8 cellular contexts compared by ENCODE assay signal in the genomic region with DNA sequence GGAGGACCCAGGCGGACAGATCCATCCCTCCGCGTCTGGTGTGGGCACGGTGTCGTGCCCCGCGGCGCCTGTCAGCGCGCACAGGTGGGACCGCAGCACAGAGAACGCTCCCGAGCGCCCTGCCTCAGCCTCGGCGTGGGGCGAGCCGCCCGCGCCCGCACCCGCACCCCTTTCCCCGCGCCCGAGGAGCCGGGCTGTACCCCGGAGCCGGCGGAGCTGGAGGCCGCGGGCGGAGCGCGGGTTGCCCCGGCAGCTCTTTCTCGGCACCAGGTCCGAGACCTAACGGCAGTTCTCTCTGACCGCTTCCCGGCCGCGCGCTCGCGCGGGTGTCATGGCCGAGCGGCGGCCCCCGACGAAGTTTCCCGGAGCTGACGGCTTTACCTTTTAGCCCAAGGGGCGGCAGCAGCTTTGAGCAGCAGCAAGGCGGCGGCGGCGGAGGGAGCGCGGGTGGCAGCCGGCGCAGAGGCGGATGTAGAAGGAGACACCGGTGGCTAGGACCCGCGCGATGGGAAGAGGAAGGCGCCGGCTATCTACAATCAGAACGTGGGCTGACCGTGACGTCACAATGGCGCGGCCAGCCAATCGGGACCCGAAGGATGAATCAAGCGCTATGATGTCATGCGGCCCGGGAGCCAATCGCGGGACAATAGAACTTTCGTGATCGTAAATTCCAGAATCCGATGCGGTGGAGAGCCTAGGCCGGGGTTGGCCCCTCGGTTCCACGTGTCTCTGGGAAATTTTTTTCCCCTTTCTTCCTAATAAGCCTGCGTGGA. TPM values are rescaled to one million over a fixed set of nuclear protein-coding genes. Genes with fewer than 3 reads are reported as not detected.
A peak's percentile ranks its signal among the peaks of the same experiment; 100 is the strongest.
DNase-seq lines count a peak whose midpoint lies in the region; ATAC-seq and TF ChIP-seq lines count a peak whose summit lies in the region.

A gene with protein sequence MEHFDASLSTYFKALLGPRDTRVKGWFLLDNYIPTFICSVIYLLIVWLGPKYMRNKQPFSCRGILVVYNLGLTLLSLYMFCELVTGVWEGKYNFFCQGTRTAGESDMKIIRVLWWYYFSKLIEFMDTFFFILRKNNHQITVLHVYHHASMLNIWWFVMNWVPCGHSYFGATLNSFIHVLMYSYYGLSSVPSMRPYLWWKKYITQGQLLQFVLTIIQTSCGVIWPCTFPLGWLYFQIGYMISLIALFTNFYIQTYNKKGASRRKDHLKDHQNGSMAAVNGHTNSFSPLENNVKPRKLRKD (minus strand): TSS at position 515 of the 773 bp plus-strand sequence. CDS start 53,251 bp downstream, outside the sequence.

- TF ChIP-seq CTCF in fibroblast of lung (conservative IDR thresholded peaks at IDR 0.05 in 1 of 2, IDR thresholded peaks at IDR 0.05 in 1 of 2; ENCODE audit: low read depth in 1 of 2, low read length in 2 of 2), result no peak

- peaks cover 40% of the 10 kb centered on the region for H3K79me2 ChIP-seq in fibroblast of lung (ENCODE audit: control insufficient read depth, insufficient read depth, low read length)

- no peaks in the 10 kb centered on the region for H3K9me3 ChIP-seq in fibroblast of lung (ENCODE audit: control insufficient read depth, insufficient read depth, low read depth, low read length)

- H3K36me3 ChIP-seq in fibroblast of lung (ENCODE audit: control insufficient read depth, insufficient read depth, low read length), result no peaks in the 10 kb centered on the region

- peak within 1 kb of the TSS; percentile 93 for H3K9ac ChIP-seq in fibroblast of lung (ENCODE audit: insufficient read depth, low read length)

- DNase-seq in DMS79 (lab: John Stamatoyannopoulos, UW) (peak; percentile 89), Kasumi-1 (lab: John Stamatoyannopoulos, UW) (peak; percentile 89 to 91), RPMI8226 (peak; percentile 93), fibroblast of lung (ENCODE audit: low read depth in 2 of 2) (peak; percentile 99)
- peak; percentile 86 to 92 for DNase-seq in activated T-helper 1 cell treated with anti-CD3 and anti-CD28 coated beads, Interleukin-2, amount 50 U/mL, for 16 hours (ENCODE audit: low read depth in 1 of 2, low spot score in 1 of 2)
- DNase-seq in natural killer cell treated with Interleukin-12 subunit alpha and Interleukin-12 subunit beta and Interleukin-15 and Interleukin-18, amount 100 ng/mL, for 72 hours (ENCODE audit: low spot score), result peak; percentile 98
- peak; percentile 98 for DNase-seq in stimulated activated naive CD8-positive, alpha-beta T cell treated with anti-CD3 and anti-CD28 coated beads, Interleukin-15, Interleukin-2, amounts not matched to agents 100 U/mL and 50 U/mL, for 24 hours

- H3K27me3 ChIP-seq in fibroblast of lung (ENCODE audit: control insufficient read depth, insufficient read depth, low read length), result no peaks in the 10 kb centered on the region

- H3K4me3 ChIP-seq in fibroblast of lung (replicated peaks in 1 of 4; ENCODE audit: control extremely low read depth in 1 of 4, insufficient read depth in 1 of 4, low read depth in 3 of 4, low read length in 4 of 4), result peak within 1 kb of the TSS; percentile 81 to 91 (median 82)

- peak within 1 kb of the TSS; percentile 88 to 96 for H3K27ac Mint-ChIP-seq in natural killer cell treated with Interleukin-12 subunit alpha and Interleukin-12 subunit beta and Interleukin-15 and Interleukin-18, amount 100 ng/mL, for 72 hours

- H3K4me3 Mint-ChIP-seq in natural killer cell treated with Interleukin-12 subunit alpha and Interleukin-12 subunit beta and Interleukin-15 and Interleukin-18, amount 100 ng/mL, for 72 hours, result peak within 1 kb of the TSS; percentile 94

- H4K20me1 ChIP-seq in fibroblast of lung (ENCODE audit: control insufficient read depth, extremely low read depth, insufficient read depth, low read length), result no peaks in the 10 kb centered on the region

- H3K4me2 ChIP-seq in fibroblast of lung (ENCODE audit: extremely low read depth, insufficient read depth, low read length), result peak within 1 kb of the TSS; percentile 96

- peak; percentile 67 for ATAC-seq in GM21825 (IDR thresholded peaks at IDR 0.05; ENCODE audit: unreplicated experiment)
- peak; percentile 93 to 95 for ATAC-seq in natural killer cell treated with Interleukin-12 subunit alpha and Interleukin-12 subunit beta and Interleukin-15 and Interleukin-18, amount 100 ng/mL, for 72 hours
- ATAC-seq in stimulated activated naive CD8-positive, alpha-beta T cell treated with anti-CD3 and anti-CD28 coated beads, Interleukin-15, Interleukin-2, amounts not matched to agents 100 U/mL and 50 U/mL, for 24 hours, result peak; percentile 85

- H3K4me1 ChIP-seq in fibroblast of lung (ENCODE audit: control insufficient read depth, extremely low read depth, insufficient read depth, low read length), result peaks cover 5% of the 10 kb centered on the region

- H3K9me3 Mint-ChIP-seq in natural killer cell treated with Interleukin-12 subunit alpha and Interleukin-12 subunit beta and Interleukin-15 and Interleukin-18, amount 100 ng/mL, for 72 hours, result no peaks in the 10 kb centered on the region

- H3K4me1 Mint-ChIP-seq in natural killer cell treated with Interleukin-12 subunit alpha and Interleukin-12 subunit beta and Interleukin-15 and Interleukin-18, amount 100 ng/mL, for 72 hours (ENCODE audit: low read depth in 2 of 2), result peaks cover 44 to 46% of the 10 kb centered on the region in 2 donors

- peaks cover 8 to 15% of the 10 kb centered on the region in 2 donors for H3K27me3 Mint-ChIP-seq in natural killer cell treated with Interleukin-12 subunit alpha and Interleukin-12 subunit beta and Interleukin-15 and Interleukin-18, amount 100 ng/mL, for 72 hours

- H3K36me3 Mint-ChIP-seq in natural killer cell treated with Interleukin-12 subunit alpha and Interleukin-12 subunit beta and Interleukin-15 and Interleukin-18, amount 100 ng/mL, for 72 hours, result peaks cover 15% of the 10 kb centered on the region

- peak within 1 kb of the TSS; percentile 93 for H3K27ac ChIP-seq in fibroblast of lung (ENCODE audit: insufficient read depth, low read length)

- H2AFZ ChIP-seq in fibroblast of lung (ENCODE audit: low read length), result peak within 1 kb of the TSS; percentile 83

RNA-seq across cellular contexts. Expression of the gene that starts here (rescaled TPM):
- 61.6 and 67.7 TPM in 2 replicates for total RNA-seq in fibroblast of lung
- 71.6 and 96.7 TPM in 2 replicates for polyA plus RNA-seq in fibroblast of lung
- polyA plus RNA-seq in fibroblast of lung (2012), result 74.5 and 96.4 TPM in 2 replicates
- 75.9 and 80.8 TPM in 2 replicates for polyA minus RNA-seq in fibroblast of lung (ENCODE audit: low replicate concordance)
- total RNA-seq in natural killer cell treated with Interleukin-12 subunit alpha and Interleukin-12 subunit beta and Interleukin-15 and Interleukin-18, amount 100 ng/mL, for 72 hours, result 100 to 1,000 TPM; 130 to 136 TPM

Comparison
In these comparisons a context has a peak if more than half of its experiments do, and no peak if none do; other contexts are left out.
1. Peak in every context shown above with its lines: DNase-seq, ATAC-seq, H3K4me3 ChIP-seq and H3K27ac ChIP-seq.